7 cellular contexts compared by ENCODE assay signal in the genomic region with DNA sequence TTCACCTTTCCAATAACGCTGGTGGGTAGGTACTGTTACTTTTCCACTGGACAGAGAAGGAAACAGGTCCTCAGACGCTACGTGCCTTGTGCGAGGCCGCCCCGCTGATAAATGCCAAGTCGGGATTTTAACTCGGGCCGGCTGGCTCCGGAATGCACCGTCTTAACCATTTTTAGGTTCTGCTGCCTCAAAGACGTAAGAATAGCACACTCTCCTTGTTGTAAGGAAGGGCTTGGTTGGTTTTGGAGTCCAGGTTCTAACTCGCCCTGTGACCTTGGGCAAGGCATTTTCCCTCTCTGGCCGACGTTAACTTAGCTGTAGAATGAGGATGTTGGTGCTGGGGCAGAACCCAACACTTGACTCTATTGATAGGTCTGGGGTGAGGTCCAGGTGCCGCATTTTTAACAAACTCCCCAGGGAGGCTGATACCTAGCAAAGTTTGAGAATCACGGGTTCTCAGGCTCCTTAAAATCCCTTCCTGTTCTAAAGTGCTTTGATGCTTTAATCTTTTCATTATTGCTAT. TPM values are rescaled to one million over a fixed set of nuclear protein-coding genes. Genes with fewer than 3 reads are reported as not detected.
A peak's percentile ranks its signal among the peaks of the same experiment; 100 is the strongest.
DNase-seq lines count a peak whose midpoint lies in the region; ATAC-seq and TF ChIP-seq lines count a peak whose summit lies in the region.

No MANE protein-coding gene starts in this region.

- no peak for ATAC-seq in right lobe of liver
- ATAC-seq in GM21423 (IDR thresholded peaks at IDR 0.05; ENCODE audit: unreplicated experiment) = no peak
- ATAC-seq in HG03039 (IDR thresholded peaks at IDR 0.05; ENCODE audit: unreplicated experiment) = no peak

- H3K4me1 ChIP-seq in breast epithelium = peaks cover 0 to 14% of the 10 kb centered on the region in 2 donors
- peaks cover 0 to 8% (median 0%) of the 10 kb centered on the region in 4 donors for H3K4me1 ChIP-seq in right lobe of liver
- peaks cover 0 to 43% (median 20%) of the 10 kb centered on the region in 4 donors for H3K4me1 ChIP-seq in tibial artery

- DNase-seq in G401 (ENCODE audit: low spot score) (peak; percentile 30), NB4 (ENCODE audit: low read depth) (peak; percentile 53), breast epithelium (ENCODE audit: low spot score in 2 of 2) (no peak), right lobe of liver (peak in 1 of 3 donors; percentile 62), tibial artery (peak; percentile 31 to 80)

- H3K9me3 ChIP-seq in breast epithelium (no peaks in the 10 kb centered on the region), right lobe of liver (no peaks in the 10 kb centered on the region), tibial artery (no peaks in the 10 kb centered on the region)

- in situ Hi-C loops in G401 (cut with HindIII; ENCODE audit: low sequenced_read_pairs) = no loop called here

- H3K27me3 ChIP-seq in breast epithelium (no peaks in the 10 kb centered on the region), right lobe of liver (no peaks in the 10 kb centered on the region), tibial artery (no peaks in the 10 kb centered on the region)

- intact Hi-C loops in breast epithelium (cut with DNase I; ENCODE audit: low total_unique reads) = no loop called here
- intact Hi-C loops in right lobe of liver (cut with DNase I) = no loop called here
- intact Hi-C loops in tibial artery (cut with DNase I; ENCODE audit: low total_unique reads) = loop anchor here (5.0 kb wide), 1 partner anchor 428 kb away; a partner anchor contains a TSS

- no peak for TF ChIP-seq POLR2A in NB4 (IDR thresholded peaks at IDR 0.05; ENCODE audit: extremely low read depth, insufficient read length)
- no peak for TF ChIP-seq POLR2A in breast epithelium (IDR thresholded peaks at IDR 0.05)
- no peak for TF ChIP-seq POLR2A in right lobe of liver (IDR thresholded peaks at IDR 0.05)

- H3K27ac ChIP-seq in breast epithelium = peak overlapping the region; percentile 86 to 91
- H3K27ac ChIP-seq in right lobe of liver = peak overlapping the region; percentile 94 to 97 (median 95)
- peak overlapping the region; percentile 73 to 81 for H3K27ac ChIP-seq in tibial artery

- 2% methylated on average over 16 of the region's 17 CpGs for WGBS in right lobe of liver (ENCODE audit: insufficient coverage, low coverage, low lambda C conversion rate, missing lambda C conversion rate)

- H3K4me3 ChIP-seq in NB4 (ENCODE audit: low read depth, low read length) (peak overlapping the region; percentile 86), breast epithelium (peak overlapping the region; percentile 96 to 99 (median 99)), right lobe of liver (peak overlapping the region; percentile 84 to 91 (median 89)), tibial artery (peak overlapping the region; percentile 93 to 96)

- TF ChIP-seq CTCF in NB4 (IDR thresholded peaks at IDR 0.05; ENCODE audit: low read depth, low read length) (no peak), breast epithelium (IDR thresholded peaks at IDR 0.05) (no peak), right lobe of liver (IDR thresholded peaks at IDR 0.05) (no peak), tibial artery (IDR thresholded peaks at IDR 0.05) (no peak)

- no peaks in the 10 kb centered on the region for H3K36me3 ChIP-seq in breast epithelium
- H3K36me3 ChIP-seq in right lobe of liver = no peaks in the 10 kb centered on the region
- no peaks in the 10 kb centered on the region for H3K36me3 ChIP-seq in tibial artery

RNA-seq across cellular contexts. Expression of a gene that starts 0.8 kb away (rescaled TPM):
- total RNA-seq in G401 (2014; rRNA removed; shearing (Covaris generic)) = 17.1 and 38.2 TPM in 2 replicates
- total RNA-seq in breast epithelium (100 to 1,000 TPM in 1 of 3 donors, 10 to 100 TPM in 2; 66.4 to 172 (median 88.2) TPM), right lobe of liver (10 to 100 TPM; 14.4 to 33.7 (median 24.6) TPM)

RNA-seq across cellular contexts. Expression of a gene that starts 3.9 kb away (rescaled TPM):
- total RNA-seq in G401 (2014; rRNA removed; shearing (Covaris generic)) = 11.4 and 21.1 TPM in 2 replicates
- total RNA-seq in breast epithelium (10 to 100 TPM; 41.3 to 53.1 (median 42.6) TPM), right lobe of liver (10 to 100 TPM; 13.3 to 24.8 (median 16.8) TPM)

RNA-seq across cellular contexts. Expression of a gene that starts 48.3 kb away (rescaled TPM):
- 17.3 and 20.5 TPM in 2 replicates for total RNA-seq in G401 (2014; rRNA removed; shearing (Covaris generic))
- total RNA-seq in breast epithelium (10 to 100 TPM; 16.0 to 19.3 (median 18.1) TPM), right lobe of liver (10 to 100 TPM in 1 of 6 experiments, 1 to 10 TPM in 5; 3.0 to 10.1 (median 6.4) TPM)

Comparison
In these comparisons a context has a peak if more than half of its experiments do, and no peak if none do; other contexts are left out.
1. DNase-seq: peak in G401 (single experiment), NB4 (single experiment) and tibial artery (2 of 2); none in breast epithelium (0 of 2).
2. Peak in every context shown above with its lines, with median percentiles within 50 percentile points of each other: H3K4me3 ChIP-seq and H3K27ac ChIP-seq.